10 cellular contexts compared by ENCODE assay signal in genomic region chr4:6221296-6221850, GRCh38. TPM values are rescaled to one million over a fixed set of nuclear protein-coding genes. Genes with fewer than 3 reads are reported as not detected.
DNase-seq lines count a peak whose midpoint lies in the region; ATAC-seq and TF ChIP-seq lines count a peak whose summit lies in the region.
"Had no signal": no experiment of that assay in that cellular context is flagged by ENCODE, and none has a peak within 500 bp of the region (broad histone marks: within the 10 kb centered on the region; RNA-seq: fewer than 3 reads in every experiment).

No MANE protein-coding gene starts in this region.

- H3K9ac ChIP-seq in trophoblast cell (ENCODE audit: low read length), result no peak overlapping the region

- H4K20me1 ChIP-seq in GM23338 (replicated peaks; ENCODE audit: insufficient read depth), result no peaks in the 10 kb centered on the region

- no peak overlapping the region for H2BK5ac ChIP-seq in trophoblast cell (ENCODE audit: low read depth, low read length, poor library complexity)

- ATAC-seq in GM23338, result peak; percentile 42

- no peak overlapping the region for H2AK5ac ChIP-seq in trophoblast cell (ENCODE audit: low read length)

- no peak overlapping the region for H4K91ac ChIP-seq in trophoblast cell (ENCODE audit: low read depth, low read length)

- peak overlapping the region; percentile 71; the same call in 1 of the 2 replicates for H3K27ac Mint-ChIP-seq in GM23338
- no peak overlapping the region for H3K27ac Mint-ChIP-seq in endothelial cell (ENCODE audit: unreplicated experiment)

- H3K9me3 Mint-ChIP-seq in GM23338 (peaks cover 4% of the 10 kb centered on the region; the same call in 1 of the 3 replicates), endothelial cell (ENCODE audit: unreplicated experiment) (no peaks in the 10 kb centered on the region)

- no peaks in the 10 kb centered on the region for H3K79me1 ChIP-seq in trophoblast cell (ENCODE audit: low read length)

- H3K9me2 ChIP-seq in GM23338 (ENCODE audit: insufficient read depth), result no peaks in the 10 kb centered on the region

- no peak overlapping the region for H3K4ac ChIP-seq in trophoblast cell (ENCODE audit: low read depth, low read length)

- TF ChIP-seq CTCF in GM23338 (conservative IDR thresholded peaks at IDR 0.05; ENCODE audit: low read depth in 2 of 2) (no peak), endothelial cell (IDR thresholded peaks at IDR 0.05; ENCODE audit: unreplicated experiment) (no peak)

- peaks cover 7% of the 10 kb centered on the region for H3K9me3 ChIP-seq in trophoblast cell (ENCODE audit: insufficient read depth, low read depth, low read length)

- H3K27ac ChIP-seq in GM23338 (ENCODE audit: low read depth), result no peak overlapping the region
- H3K27ac ChIP-seq in trophoblast cell (ENCODE audit: low read depth, low read length), result no peak overlapping the region

- H2AFZ ChIP-seq in GM23338, result peak overlapping the region; percentile 98
- no peak overlapping the region for H2AFZ ChIP-seq in trophoblast cell (ENCODE audit: insufficient read depth, low read length, poor library complexity)

- H3K4me1 ChIP-seq in GM23338 (ENCODE audit: insufficient read depth) (no peaks in the 10 kb centered on the region), trophoblast cell (ENCODE audit: control insufficient read depth in 1 of 2, insufficient read depth in 2 of 2, low read length in 2 of 2) (peaks cover 3 to 4% of the 10 kb centered on the region in 2 experiments)

- WGBS in trophoblast cell (ENCODE audit: extremely low coverage, insufficient coverage, insufficient read length), result no CpG with 5 or more reads among the region's 17 CpGs

- H3K36me3 Mint-ChIP-seq in GM23338 (ENCODE audit: low read depth) (no peaks in the 10 kb centered on the region), endothelial cell (ENCODE audit: low read depth, unreplicated experiment) (no peaks in the 10 kb centered on the region)

- no peak overlapping the region for H3K23ac ChIP-seq in trophoblast cell (ENCODE audit: low read length)

- no peak overlapping the region for H3K14ac ChIP-seq in trophoblast cell (ENCODE audit: low read length)

- peak; percentile 59 for DNase-seq in GM23338 (ENCODE audit: low spot score)
- DNase-seq in NCI-H2227 (lab: John Stamatoyannopoulos, UW; ENCODE audit: unreplicated experiment), result peak; percentile 59
- no peak for DNase-seq in endothelial cell (ENCODE audit: low spot score)
- no peak for DNase-seq in trophoblast cell
- DNase-seq in SW480 (ENCODE audit: low spot score), result no peak
- DNase-seq in SHP77 treated with DMSO at 0.1 percent for 48 hours (lab: John Stamatoyannopoulos, UW), result no peak
- DNase-seq in HPDE6-E6E7 (ENCODE audit: extremely low spot score), result no peak
- DNase-seq: DMS153, SW 1271 had no signal

- H3K4me3 ChIP-seq in GM23338, result peak overlapping the region; percentile 95
- H3K4me3 ChIP-seq in trophoblast cell (ENCODE audit: low read depth, low read length), result no peak overlapping the region

- H2BK12ac ChIP-seq in trophoblast cell (ENCODE audit: low read length), result no peak overlapping the region

- peaks cover 4% of the 10 kb centered on the region for H3K27me3 Mint-ChIP-seq in GM23338 (ENCODE audit: insufficient read depth, low read depth, poor library complexity)
- peaks cover 3% of the 10 kb centered on the region for H3K27me3 Mint-ChIP-seq in endothelial cell (ENCODE audit: unreplicated experiment)

- H3K79me2 ChIP-seq in GM23338 (replicated peaks; ENCODE audit: insufficient read depth) (no peaks in the 10 kb centered on the region), trophoblast cell (ENCODE audit: control insufficient read depth, insufficient read depth, low read length, poor library complexity) (no peaks in the 10 kb centered on the region)

- H3K36me3 ChIP-seq in GM23338 (ENCODE audit: insufficient read depth) (no peaks in the 10 kb centered on the region), trophoblast cell (ENCODE audit: control insufficient read depth in 1 of 2, insufficient read depth in 2 of 2, low read length in 2 of 2) (no peaks in the 10 kb centered on the region)

- H4K12ac ChIP-seq in trophoblast cell (ENCODE audit: low read depth, low read length), result no peak overlapping the region

- H2BK120ac ChIP-seq in trophoblast cell (ENCODE audit: insufficient read depth, low read length, poor library complexity), result no peak overlapping the region

- 0 out of 2 replicates have a peak, but pooled peaks cover 3% of the 10 kb centered on the region for H3F3A ChIP-seq in GM23338 (replicated peaks; ENCODE audit: low read depth)

- H4K8ac ChIP-seq in trophoblast cell (ENCODE audit: low read depth, low read length), result no peak overlapping the region

- H3K4me1 Mint-ChIP-seq in GM23338 (peaks cover 9% of the 10 kb centered on the region), endothelial cell (ENCODE audit: unreplicated experiment) (no peaks in the 10 kb centered on the region)

- no peak overlapping the region for H3K18ac ChIP-seq in trophoblast cell (ENCODE audit: low read length)

- H3K27me3 ChIP-seq in GM23338 (ENCODE audit: insufficient read depth), result peaks cover 14% of the 10 kb centered on the region
- H3K27me3 ChIP-seq in trophoblast cell (ENCODE audit: insufficient read depth, low read length), result peaks cover 6% of the 10 kb centered on the region

- peak overlapping the region; percentile 88 for H3K4me3 Mint-ChIP-seq in GM23338
- H3K4me3 Mint-ChIP-seq in endothelial cell (ENCODE audit: unreplicated experiment), result peak overlapping the region; percentile 77

- H3K4me2 ChIP-seq in GM23338, result peak overlapping the region; percentile 92
- H3K4me2 ChIP-seq in trophoblast cell (ENCODE audit: low read length), result peak overlapping the region; percentile 49

TF ChIP-seq in GM23338, 12 proteins besides CTCF, POLR2A, EP300 and RAD21 (continues in another document):
- TF ChIP-seq CREB1 (CRISPR knock-in tag; IDR thresholded peaks at IDR 0.05; ENCODE audit: low read depth), result no peak
- TF ChIP-seq ZNF462 (CRISPR knock-in tag; IDR thresholded peaks at IDR 0.05), result no peak
- TF ChIP-seq ZNF331 (CRISPR knock-in tag; IDR thresholded peaks at IDR 0.05; ENCODE audit: low read depth), result no peak

RNA-seq across cellular contexts. Expression of gene JAKMIP1, which starts 21.0 kb away (rescaled TPM):
- 5.1 and 5.9 TPM in 2 replicates for total RNA-seq in GM23338 (2014; rRNA removed; shearing (Covaris generic))
- 4.6 and 5.5 TPM in 2 replicates for polyA plus RNA-seq in GM23338 (2016; fragmentation: Nextera tagmentation; extraction: Ambion mirVana)
- total RNA-seq in endothelial cell (ENCODE audit: unreplicated experiment), result not detected
- 0.03 TPM in 1 of 2 replicates, not detected in the other for polyA plus RNA-seq in trophoblast cell (2013)
- total RNA-seq: bronchial epithelial cell had no signal

RNA-seq across cellular contexts. Expression of gene WFS1, which starts 48.3 kb away (rescaled TPM):
- 42.3 and 45.4 TPM in 2 replicates for total RNA-seq in GM23338 (2014; rRNA removed; shearing (Covaris generic))
- 24.2 and 24.7 TPM in 2 replicates for polyA plus RNA-seq in GM23338 (2016; fragmentation: Nextera tagmentation; extraction: Ambion mirVana)
- total RNA-seq in endothelial cell (ENCODE audit: unreplicated experiment), result 53.2 TPM
- 65.0 and 74.6 TPM in 2 replicates for polyA plus RNA-seq in trophoblast cell (2013)

Comparison
In these comparisons a context has a peak if more than half of its experiments do, and no peak if none do; other contexts are left out.
1. DNase-seq: peak in GM23338 (single experiment) and NCI-H2227 (single experiment); none in endothelial cell (single experiment), trophoblast cell (0 of 2), SW480 (single experiment), SHP77 treated with DMSO at 0.1 percent for 48 hours (single experiment) and HPDE6-E6E7 (single experiment).